ENCODE assay signal across 1 cellular context in the genomic region with DNA sequence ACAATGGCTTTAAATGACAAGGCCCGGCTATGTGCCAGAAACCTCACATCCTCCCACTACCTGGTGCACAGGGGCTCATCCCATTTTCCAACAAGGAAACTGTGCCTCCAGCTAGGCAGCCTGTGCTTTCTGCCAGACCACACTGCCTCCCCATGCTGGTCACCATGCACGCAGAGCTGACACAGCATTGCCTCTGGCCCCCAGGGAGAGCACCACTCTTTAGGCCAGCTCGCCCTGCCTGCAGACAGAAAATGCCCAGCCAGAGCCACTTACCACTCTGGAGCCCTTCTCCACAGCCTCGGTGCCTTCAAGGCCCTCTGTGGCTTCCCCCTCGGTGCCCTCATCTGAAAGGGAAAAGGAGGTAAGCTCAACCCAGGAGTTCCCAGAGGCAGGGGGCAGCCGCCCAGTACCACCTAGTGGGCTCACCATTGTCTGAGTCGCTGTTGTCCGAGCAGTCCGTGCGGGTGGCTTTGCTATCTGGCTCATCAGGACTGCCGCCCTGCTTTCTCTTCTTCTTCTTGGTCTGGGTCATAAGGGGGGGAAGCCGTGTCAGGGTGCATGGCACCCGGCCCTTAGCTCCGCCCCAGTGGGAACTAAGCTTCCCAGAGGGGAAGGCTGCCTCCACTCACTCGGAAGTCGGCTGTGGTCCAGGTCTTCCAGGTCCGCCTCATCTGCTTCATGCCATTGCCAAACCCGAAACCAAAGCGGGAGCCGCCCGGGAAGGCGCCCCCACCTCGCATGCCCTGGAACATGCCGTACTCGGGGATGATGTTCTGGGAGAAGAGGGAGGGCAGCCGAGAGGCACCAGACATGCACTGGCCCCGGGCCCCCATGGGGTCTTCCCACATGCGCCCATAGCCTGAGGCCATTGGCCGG.
A peak's percentile ranks its signal among the peaks of the same experiment; 100 is the strongest.
TF ChIP-seq lines count a peak whose summit lies in the region.

No MANE protein-coding gene starts in this region.

TF ChIP-seq in HepG2, 621 proteins besides CTCF, POLR2A, EP300 and RAD21:
- TF ChIP-seq AGO2 (optimal IDR thresholded peaks at IDR 0.05; ENCODE audit: low read depth, low read length) (peak; percentile 42), JUND (CRISPR knock-in tag; IDR thresholded peaks at IDR 0.05) (no peak)
